ENCODE assay signal across 8 cellular contexts in the genomic region with DNA sequence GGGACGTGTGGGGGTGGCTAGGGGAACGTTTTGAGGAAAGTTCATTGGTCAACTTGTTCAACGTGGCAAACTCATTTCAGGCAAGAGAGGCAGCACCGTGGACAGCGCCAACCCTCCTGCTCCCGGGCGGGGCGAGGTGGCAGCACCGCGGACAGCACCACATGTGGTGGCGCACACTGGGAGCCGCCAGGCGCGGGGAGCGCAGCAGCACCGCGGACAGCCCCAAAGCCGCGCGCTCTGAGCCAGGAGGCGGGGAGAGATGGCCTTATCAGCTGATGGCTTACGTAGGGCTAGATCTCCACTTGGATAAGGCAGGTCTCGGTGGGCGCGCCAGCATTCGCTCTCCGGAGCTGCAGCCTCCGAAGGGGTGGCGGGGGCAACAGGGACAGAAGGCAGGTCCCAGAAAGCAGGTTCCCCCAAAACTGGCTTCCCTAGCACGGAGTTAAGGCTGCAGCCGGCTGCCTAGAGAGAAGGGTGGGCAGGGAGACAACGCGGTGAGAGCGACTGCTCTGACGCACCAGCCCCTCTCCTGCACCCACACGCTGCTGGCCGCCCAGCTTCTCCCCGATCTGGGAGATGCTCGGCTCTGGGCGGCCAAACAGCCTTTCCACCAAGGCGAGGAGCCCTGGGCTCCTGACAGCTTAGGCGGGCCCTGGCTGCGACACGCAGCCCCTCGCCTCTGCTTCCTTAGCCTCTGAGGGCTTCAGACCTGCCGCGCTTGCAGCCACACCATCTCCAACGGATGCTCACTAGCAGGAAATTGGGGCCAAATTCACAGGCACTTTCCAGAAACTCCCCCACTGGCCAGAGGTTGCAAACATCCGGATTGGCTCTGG. TPM values are rescaled to one million over a fixed set of nuclear protein-coding genes. Genes with fewer than 3 reads are reported as not detected.
DNase-seq lines count a peak whose midpoint lies in the region; ATAC-seq and TF ChIP-seq lines count a peak whose summit lies in the region.

A gene (plus strand): TSS at position 333 of the 836 bp plus-strand sequence. CDS start 576 bp downstream, outside the sequence.

- BruUV-seq in mammary epithelial cell (replicated peaks; lab: Mats Ljungman, UMichigan): no TSS peak

- in situ Hi-C loops in mammary epithelial cell (cut with MboI; ENCODE audit: low sequenced_read_pairs in 2 of 2): no loop called here

- intact Hi-C loops in mammary epithelial cell (cut with micrococcal nuclease): loop anchor here (5.0 to 10.0 kb wide), 3 partner anchors 68 to 143 kb away; a partner anchor contains a TSS

- no peaks in the 10 kb centered on the region for H3K4me1 ChIP-seq in ES-I3 (ENCODE audit: insufficient read depth, low read length)
- H3K4me1 ChIP-seq in mammary epithelial cell (ENCODE audit: insufficient read depth, low read length): peaks cover 3% of the 10 kb centered on the region

- DNase-seq in Jurkat, Clone E6-1 (ENCODE audit: low read depth, low spot score): peak; percentile 83
- peak; percentile 27 to 59 (median 36) for DNase-seq in activated CD4-positive, CD25-positive, alpha-beta regulatory T cell (lab: John Stamatoyannopoulos, UW)
- DNase-seq in mammary epithelial cell (peak; percentile 77), iPS-NIHi7 (ENCODE audit: extremely low spot score) (peak; percentile 99), NCI-H774 (lab: John Stamatoyannopoulos, UW) (no peak)
- peak; percentile 54 to 80 for DNase-seq in stimulated activated CD4-positive, alpha-beta T cell treated with anti-CD3 and anti-CD28 coated beads, Interleukin-15, amount 100 ng/mL, for 48 hours (ENCODE audit: low read depth in 2 of 2)

- H3K27ac ChIP-seq in mammary epithelial cell (ENCODE audit: insufficient read depth, low read depth, low read length): no peak within 1 kb of the TSS

- H3K4me2 ChIP-seq in mammary epithelial cell (ENCODE audit: insufficient read depth, low read depth, low read length): no peak within 1 kb of the TSS

- CTCF ChIA-PET in mammary epithelial cell (lab: Charles Lee; ENCODE audit: low non-redundant PET): no interaction called here

- no peak within 1 kb of the TSS for H3K4me3 ChIP-seq in Jurkat, Clone E6-1 (ENCODE audit: low read length)
- no peak within 1 kb of the TSS for H3K4me3 ChIP-seq in mammary epithelial cell (replicated peaks in 1 of 3; ENCODE audit: insufficient read depth in 1 of 3, low read depth in 2 of 3, low read length in 3 of 3)

- H4K20me1 ChIP-seq in mammary epithelial cell (ENCODE audit: insufficient read depth, low read length): no peaks in the 10 kb centered on the region

- WGBS in mammary epithelial cell (ENCODE audit: low coverage, missing lambda C conversion rate): 5% methylated on average over 17 of the region's 49 CpGs

- no peak within 1 kb of the TSS for H2AFZ ChIP-seq in mammary epithelial cell (ENCODE audit: low read depth, low read length)

- dilution Hi-C loops in mammary epithelial cell (cut with HindIII; ENCODE audit: low sequenced_read_pairs): no loop called here

- H3K79me2 ChIP-seq in mammary epithelial cell (ENCODE audit: insufficient read depth, low read length): no peaks in the 10 kb centered on the region

- no peaks in the 10 kb centered on the region for H3K36me3 ChIP-seq in ES-I3 (ENCODE audit: insufficient read depth, low read length)
- no peaks in the 10 kb centered on the region for H3K36me3 ChIP-seq in mammary epithelial cell (ENCODE audit: insufficient read depth, low read length)

- H3K9ac ChIP-seq in ES-I3 (ENCODE audit: low read depth, low read length) (peak within 1 kb of the TSS; percentile 38; the same call in 1 of the 2 replicates), mammary epithelial cell (ENCODE audit: insufficient read depth, low read length) (no peak within 1 kb of the TSS)

- peak; percentile 99 for ATAC-seq in GM21723 (IDR thresholded peaks at IDR 0.05; ENCODE audit: unreplicated experiment)

- H3K9me3 ChIP-seq in ES-I3 (ENCODE audit: control insufficient read depth, insufficient read depth, low read length): no peaks in the 10 kb centered on the region
- no peaks in the 10 kb centered on the region for H3K9me3 ChIP-seq in mammary epithelial cell (replicated peaks; ENCODE audit: insufficient read depth, low read length)

- peaks cover 5% of the 10 kb centered on the region for H3K27me3 ChIP-seq in mammary epithelial cell (ENCODE audit: insufficient read depth, low read length)

- no peak for TF ChIP-seq CTCF in mammary epithelial cell (conservative IDR thresholded peaks at IDR 0.05 in 1 of 2, IDR thresholded peaks at IDR 0.05 in 1 of 2; ENCODE audit: extremely low read depth in 1 of 2, insufficient read depth in 1 of 2, low read depth in 1 of 2, low read length in 2 of 2)

RNA-seq across cellular contexts. Expression of the gene that starts here (rescaled TPM):
- not detected for polyA plus RNA-seq in Jurkat, Clone E6-1 (2012; ENCODE audit: insufficient read depth, insufficient read length)
- not detected for total RNA-seq in mammary epithelial cell
- not detected for polyA plus RNA-seq in mammary epithelial cell
- polyA minus RNA-seq in mammary epithelial cell: 0.16 TPM

Comparison
In these comparisons a context has a peak if more than half of its experiments do, and no peak if none do; other contexts are left out.
1. Peak in DNase-seq in mammary epithelial cell; RNA of the gene not detected or under 1 TPM.